Comparison of ENCODE assay signal across 1 cellular context in genomic region chr3:193780371-193780770, GRCh38.
TF ChIP-seq lines count a peak whose summit lies in the region.

No MANE protein-coding gene starts in this region.

TF ChIP-seq in A549, 52 proteins besides CTCF, POLR2A, EP300 and RAD21 (continued from another document):
- no peak for TF ChIP-seq BHLHE40 (IDR thresholded peaks at IDR 0.05; ENCODE audit: low read depth, low read length)
- TF ChIP-seq RFX5 (IDR thresholded peaks at IDR 0.05): no peak
- TF ChIP-seq ZSCAN20 (CRISPR knock-in tag; IDR thresholded peaks at IDR 0.05): no peak
